Comparison of ENCODE assay signal across 20 cellular contexts in genomic region chr13:85632526-85633215, GRCh38.
A peak's percentile ranks its signal among the peaks of the same experiment; 100 is the strongest.
DNase-seq lines count a peak whose midpoint lies in the region; FAIRE-seq and TF ChIP-seq lines count a peak whose summit lies in the region.
"Had no signal": no experiment of that assay in that cellular context is flagged by ENCODE, and none has a peak within 500 bp of the region (broad histone marks: within the 10 kb centered on the region; RNA-seq: fewer than 3 reads in every experiment).

No MANE protein-coding gene starts in this region.

- FAIRE-seq in H54 (lab: Jason Lieb, UNC) (peak; percentile 71), endometrium (lab: Jason Lieb, UNC) (peak; percentile 75), GM12892 (lab: Jason Lieb, UNC) (no peak)
- FAIRE-seq: A549, GM12878 had no signal

- H3K4me2 ChIP-seq in smooth muscle cell, result no peak overlapping the region
- H3K4me2 ChIP-seq: A549 had no signal

- H3K4me1 ChIP-seq in smooth muscle cell (ENCODE audit: low read depth), result no peaks in the 10 kb centered on the region
- no peaks in the 10 kb centered on the region for H3K4me1 ChIP-seq in HAP-1
- H3K4me1 ChIP-seq: A549, BE2C had no signal

- 49% methylated on average over 3 of the region's 3 CpGs for WGBS in smooth muscle cell (ENCODE audit: low lambda C conversion rate)

- no peaks in the 10 kb centered on the region for H4K20me1 ChIP-seq in smooth muscle cell (ENCODE audit: low read depth)

- no peak overlapping the region for H3K27ac ChIP-seq in smooth muscle cell (ENCODE audit: low read depth)
- H3K27ac ChIP-seq: A549, GM23248 had no signal

- TF ChIP-seq POLR2A in H54 (IDR thresholded peaks at IDR 0.05; ENCODE audit: low read depth, low read length), result no peak
- TF ChIP-seq POLR2A in GM12892 (IDR thresholded peaks at IDR 0.05; ENCODE audit: low read depth, low read length), result no peak

- H3K36me3 ChIP-seq in smooth muscle cell (ENCODE audit: low read depth) (no peaks in the 10 kb centered on the region), HAP-1 (replicated peaks) (no peaks in the 10 kb centered on the region)
- H3K36me3 ChIP-seq: BE2C had no signal

- H3K9ac ChIP-seq in smooth muscle cell (ENCODE audit: low read depth), result no peak overlapping the region
- H3K9ac ChIP-seq: GM23248 had no signal

- peak overlapping the region; percentile 48 for H2AFZ ChIP-seq in smooth muscle cell (ENCODE audit: low read depth)
- H2AFZ ChIP-seq: GM23248 had no signal

- in situ Hi-C loops in HAP-1 (cut with MboI; ENCODE audit: low sequenced_read_pairs), result no loop called here

- H3K4me3 ChIP-seq in smooth muscle cell, result no peak overlapping the region
- H3K4me3 ChIP-seq in HAP-1, result no peak overlapping the region
- H3K4me3 ChIP-seq: A549, GM12878, GM23248 had no signal

- H3K27me3 ChIP-seq in smooth muscle cell (ENCODE audit: low read depth), result no peaks in the 10 kb centered on the region
- H3K27me3 ChIP-seq in HAP-1 (ENCODE audit: low read depth), result no peaks in the 10 kb centered on the region
- H3K27me3 ChIP-seq: BE2C had no signal

- H3K79me2 ChIP-seq in smooth muscle cell (ENCODE audit: low read depth), result no peaks in the 10 kb centered on the region

- no peaks in the 10 kb centered on the region for H3F3A ChIP-seq in smooth muscle cell (ENCODE audit: low read depth)

- no peak for DNase-seq in H54 (ENCODE audit: insufficient read length, low spot score)
- peak; percentile 33 for DNase-seq in medulla oblongata (ENCODE audit: extremely low spot score)
- no peak for DNase-seq in smooth muscle cell (lab: John Stamatoyannopoulos, UW; ENCODE audit: unreplicated experiment)
- DNase-seq in GM12892 (ENCODE audit: insufficient read length), result no peak
- no peak for DNase-seq in OCI-M2 (lab: John Stamatoyannopoulos, UW; ENCODE audit: unreplicated experiment)
- DNase-seq in HAP-1 (ENCODE audit: low spot score in 2 of 2), result no peak
- DNase-seq: BE2C, DND-41, GM23248, MM.1S, NCI-H1048, NCI-H1417 treated with DMSO at 0.1 percent for 48 hours, NCI-H187, NCI-H446, NCI-H526, OCI-M1, Right ventricle myocardium superior had no signal

- no peaks in the 10 kb centered on the region for H3K9me3 ChIP-seq in smooth muscle cell (replicated peaks; ENCODE audit: low read depth)
- peaks cover 2% of the 10 kb centered on the region; the same call in 1 of the 2 replicates for H3K9me3 ChIP-seq in HAP-1
- H3K9me3 ChIP-seq: A549, BE2C had no signal

- TF ChIP-seq CTCF in smooth muscle cell (IDR thresholded peaks at IDR 0.05; ENCODE audit: borderline replicate concordance, insufficient read depth, poor library complexity, severe bottlenecking), result no peak
